ENCODE assay signal across 8 cellular contexts in the genomic region with DNA sequence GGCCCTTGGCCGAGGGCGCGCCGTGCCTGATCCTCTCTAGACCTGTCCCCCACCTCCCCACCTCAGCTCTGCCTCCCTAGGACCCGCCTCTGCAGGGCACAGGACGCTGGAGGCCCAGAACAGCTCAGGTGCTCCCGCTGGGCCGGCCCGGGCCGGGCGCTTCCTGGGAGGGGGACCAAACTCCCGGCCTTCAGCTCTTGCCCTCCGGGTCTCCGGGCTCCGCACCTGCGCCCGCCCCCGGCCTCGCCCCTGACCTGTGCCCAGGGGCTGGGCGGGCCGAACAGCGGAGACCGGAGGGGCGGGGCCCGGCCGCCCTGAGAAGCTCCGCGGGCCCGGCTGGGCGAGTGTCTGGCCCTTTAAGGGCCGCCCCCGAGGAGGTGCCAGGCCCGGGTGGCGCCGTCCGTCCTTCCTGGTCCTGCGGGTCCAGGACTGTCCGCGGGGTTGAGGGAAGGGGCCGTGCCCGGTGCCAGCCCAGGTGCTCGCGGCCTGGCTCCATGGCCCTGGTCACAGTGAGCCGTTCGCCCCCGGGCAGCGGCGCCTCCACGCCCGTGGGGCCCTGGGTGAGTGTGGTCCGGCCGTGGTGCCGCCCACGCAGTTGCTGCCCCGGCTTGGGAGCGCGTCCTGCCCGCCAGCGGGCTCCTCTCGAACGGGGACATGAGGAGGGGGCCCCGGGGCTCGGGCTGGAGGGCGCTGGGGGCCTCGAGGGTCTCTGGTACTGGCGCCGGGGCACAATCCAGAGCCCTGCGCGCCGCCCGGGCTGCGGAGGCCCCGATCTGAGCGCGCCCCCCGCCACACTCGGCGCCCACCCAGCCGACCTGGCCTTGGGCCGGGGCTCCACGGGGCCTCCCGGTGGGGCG. TPM values are rescaled to one million over a fixed set of nuclear protein-coding genes. Genes with fewer than 3 reads are reported as not detected.
DNase-seq lines count a peak whose midpoint lies in the region; ATAC-seq and TF ChIP-seq lines count a peak whose summit lies in the region.

A gene with protein sequence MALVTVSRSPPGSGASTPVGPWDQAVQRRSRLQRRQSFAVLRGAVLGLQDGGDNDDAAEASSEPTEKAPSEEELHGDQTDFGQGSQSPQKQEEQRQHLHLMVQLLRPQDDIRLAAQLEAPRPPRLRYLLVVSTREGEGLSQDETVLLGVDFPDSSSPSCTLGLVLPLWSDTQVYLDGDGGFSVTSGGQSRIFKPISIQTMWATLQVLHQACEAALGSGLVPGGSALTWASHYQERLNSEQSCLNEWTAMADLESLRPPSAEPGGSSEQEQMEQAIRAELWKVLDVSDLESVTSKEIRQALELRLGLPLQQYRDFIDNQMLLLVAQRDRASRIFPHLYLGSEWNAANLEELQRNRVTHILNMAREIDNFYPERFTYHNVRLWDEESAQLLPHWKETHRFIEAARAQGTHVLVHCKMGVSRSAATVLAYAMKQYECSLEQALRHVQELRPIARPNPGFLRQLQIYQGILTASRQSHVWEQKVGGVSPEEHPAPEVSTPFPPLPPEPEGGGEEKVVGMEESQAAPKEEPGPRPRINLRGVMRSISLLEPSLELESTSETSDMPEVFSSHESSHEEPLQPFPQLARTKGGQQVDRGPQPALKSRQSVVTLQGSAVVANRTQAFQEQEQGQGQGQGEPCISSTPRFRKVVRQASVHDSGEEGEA (plus strand): TSS at position 399 of the 857 bp plus-strand sequence. CDS start 96 bp downstream, at position 495.

- H3F3A ChIP-seq in PC-3 (ENCODE audit: low read length, unreplicated experiment) = no peaks in the 10 kb centered on the region
- no peaks in the 10 kb centered on the region for H3F3A ChIP-seq in MM.1S (ENCODE audit: insufficient read depth, low read length)

- no peak for TF ChIP-seq CTCF in PC-3 (conservative IDR thresholded peaks at IDR 0.05; ENCODE audit: low read depth, low read length)
- no peak for TF ChIP-seq CTCF in MM.1S (IDR thresholded peaks at IDR 0.05; ENCODE audit: low read length)

- intact Hi-C loops in PC-3 (cut with micrococcal nuclease) = loop anchor here (1.0 to 5.0 kb wide), 2 partner anchors 9 to 36 kb away; partner anchors contain the start of gene GRK2
- intact Hi-C loops in Right ventricle myocardium superior (cut with DNase I) = loop anchor here (5.0 kb wide), 1 partner anchor 36 kb away; the partner anchor contains the start of gene GRK2

- H3K9ac ChIP-seq in PC-3 (ENCODE audit: low read length) (peak within 1 kb of the TSS; percentile 91), MM.1S (ENCODE audit: low read length) (no peak within 1 kb of the TSS)

- peak within 1 kb of the TSS; percentile 93 for H3K4me3 ChIP-seq in PC-3 (ENCODE audit: low read length)
- H3K4me3 ChIP-seq in MM.1S (ENCODE audit: low read length) = no peak within 1 kb of the TSS

- no peaks in the 10 kb centered on the region for H3K9me3 ChIP-seq in PC-3 (ENCODE audit: low read length)
- H3K9me3 ChIP-seq in MM.1S (replicated peaks; ENCODE audit: insufficient read depth, low read length) = no peaks in the 10 kb centered on the region

- H2AFZ ChIP-seq in PC-3 (ENCODE audit: low read length) = peak within 1 kb of the TSS; percentile 54
- H2AFZ ChIP-seq in MM.1S (ENCODE audit: low read length) = no peak within 1 kb of the TSS

- no peaks in the 10 kb centered on the region for H3K9me2 ChIP-seq in PC-3 (replicated peaks; ENCODE audit: low read length)
- no peaks in the 10 kb centered on the region for H3K9me2 ChIP-seq in MM.1S (replicated peaks; ENCODE audit: insufficient read depth, low read length)

- peak within 1 kb of the TSS; percentile 93 for H3K4me2 ChIP-seq in PC-3 (ENCODE audit: low read length)
- H3K4me2 ChIP-seq in MM.1S (ENCODE audit: low read depth, low read length) = no peak within 1 kb of the TSS

- DNase-seq in AG08395 (ENCODE audit: low spot score) (peak; percentile 73), HCEC 1CT (peak; percentile 46), PC-3 (peak; percentile 88), amniotic stem cell (lab: John Stamatoyannopoulos, UW) (peak; percentile 31), Right ventricle myocardium superior (peak; percentile 90), nucleus accumbens (lab: John Stamatoyannopoulos, UW) (peak in 45 of 56 donors; percentile 12 to 81 (median 49)), MM.1S (no peak)

- POLR2A ChIA-PET in PC-3 (lab: Charles Lee; ENCODE audit: unreplicated experiment) = interaction anchor here (0.7 to 1.0 kb wide), 4 partner anchors 10 to 34 kb away, joined by 3 to 5 read pairs (median 3); no protein-coding TSS in a partner anchor

- H4K20me1 ChIP-seq in PC-3 (ENCODE audit: low read length) (no peaks in the 10 kb centered on the region), MM.1S (ENCODE audit: insufficient read depth, low read length) (no peaks in the 10 kb centered on the region)

- H3K79me2 ChIP-seq in PC-3 (ENCODE audit: low read length) (peaks cover 15% of the 10 kb centered on the region), MM.1S (ENCODE audit: low read length) (no peaks in the 10 kb centered on the region)

- no TSS peak for BruUV-seq in PC-3 (replicated peaks; lab: Mats Ljungman, UMichigan)

- ATAC-seq in PC-3 = peak; percentile 82
- ATAC-seq in Right ventricle myocardium superior (ENCODE audit: poor library complexity) = peak; percentile 93
- no peak for ATAC-seq in HG03460 (IDR thresholded peaks at IDR 0.05; ENCODE audit: unreplicated experiment)

- peaks cover 18% of the 10 kb centered on the region for H3K4me1 ChIP-seq in PC-3 (ENCODE audit: insufficient read depth, low read length)
- H3K4me1 ChIP-seq in MM.1S (ENCODE audit: low read length) = no peaks in the 10 kb centered on the region

- no peaks in the 10 kb centered on the region for H3K27me3 ChIP-seq in PC-3 (ENCODE audit: low read length)
- no peaks in the 10 kb centered on the region for H3K27me3 ChIP-seq in MM.1S (replicated peaks; ENCODE audit: insufficient read depth, low read length)

- H3K27ac ChIP-seq in PC-3 (ENCODE audit: low read length) (peak within 1 kb of the TSS; percentile 55), MM.1S (ENCODE audit: low read length) (no peak within 1 kb of the TSS)

- H3K36me3 ChIP-seq in PC-3 (ENCODE audit: low read depth, low read length) (peaks cover 15% of the 10 kb centered on the region; the same call in 1 of the 2 replicates), MM.1S (replicated peaks; ENCODE audit: insufficient read depth, low read length) (no peaks in the 10 kb centered on the region; the same call in 1 of the 2 replicates)

- CTCF ChIA-PET in PC-3 (lab: Charles Lee) = interaction anchor here (0.6 to 2.0 kb wide), 2 partner anchors 14 to 43 kb away, joined by 3 to 14 read pairs; no protein-coding TSS in a partner anchor

RNA-seq across cellular contexts. Expression of the gene that starts here (rescaled TPM):
- total RNA-seq in PC-3 (2014; rRNA removed) = 35.1 and 52.4 TPM in 2 replicates
- total RNA-seq in Right ventricle myocardium superior = 12.1 TPM
